In genomic region chr20:4894409-4894808, GRCh38 we compare ENCODE assay signal across 25 cellular contexts.
DNase-seq lines count a peak whose midpoint lies in the region; ATAC-seq and TF ChIP-seq lines count a peak whose summit lies in the region.
"Had no signal": no experiment of that assay in that cellular context is flagged by ENCODE, and none has a peak within 500 bp of the region (broad histone marks: within the 10 kb centered on the region; RNA-seq: fewer than 3 reads in every experiment).

No MANE protein-coding gene starts in this region.

- H3K23ac ChIP-seq in IMR-90 (ENCODE audit: low read depth, low read length) (no peak overlapping the region), neuronal stem cell (ENCODE audit: low read depth, low read length, poor library complexity) (no peak overlapping the region)

- TF ChIP-seq CTCF in IMR-90 (conservative IDR thresholded peaks at IDR 0.05; ENCODE audit: low read depth, low read length), result no peak
- TF ChIP-seq CTCF in brain (conservative IDR thresholded peaks at IDR 0.05), result no peak

- no peak for DNase-seq in CD4-positive, CD25-positive, alpha-beta regulatory T cell
- no peak for DNase-seq in IMR-90
- no peak for DNase-seq in neuronal stem cell (ENCODE audit: low spot score)
- DNase-seq in hepatic stellate cell (ENCODE audit: low spot score), result no peak
- no peak for DNase-seq in H7
- DNase-seq: activated CD4-positive, alpha-beta T cell treated with anti-CD3 and anti-CD28 coated beads for 4 hours; aorta; heart right ventricle; HFFc6; left colon; naive B cell; NCI-H187; NCI-H526 treated with DMSO at 0.1 percent for 48 hours; SK-N-SH; stimulated activated CD4-positive, alpha-beta T cell treated with anti-CD3 and anti-CD28 coated beads, Interleukin-4, amount 100 ng/mL, for 1 hour; stimulated activated naive CD4-positive, alpha-beta T cell treated with Interleukin-2 at 50 U/mL for 16 hours; T-helper 2 cell had no signal

- intact Hi-C loops in IMR-90 (cut with micrococcal nuclease), result no loop called here

- H3K14ac ChIP-seq in IMR-90 (replicated peaks; ENCODE audit: low read depth, low read length), result no peak overlapping the region
- no peak overlapping the region for H3K14ac ChIP-seq in neuronal stem cell (ENCODE audit: low read length)

- H2BK20ac ChIP-seq in IMR-90 (ENCODE audit: low read depth, low read length), result no peak overlapping the region

- H2AFZ ChIP-seq in IMR-90 (replicated peaks; ENCODE audit: low read length, poor library complexity) (no peak overlapping the region), neuronal stem cell (ENCODE audit: low read length) (no peak overlapping the region)

- no peaks in the 10 kb centered on the region for H3K9me3 ChIP-seq in CD4-positive, CD25-positive, alpha-beta regulatory T cell (ENCODE audit: control insufficient read depth in 2 of 2, low read length in 2 of 2)
- H3K9me3 ChIP-seq in IMR-90 (ENCODE audit: control insufficient read depth, insufficient read depth, low read length) (no peaks in the 10 kb centered on the region), neuronal stem cell (replicated peaks in 1 of 2; ENCODE audit: control insufficient read depth in 2 of 2, insufficient read depth in 1 of 2, low read depth in 1 of 2, low read length in 2 of 2) (peaks cover 0 to under 1% of the 10 kb centered on the region in 2 donors)
- H3K9me3 ChIP-seq: heart right ventricle, SK-N-SH had no signal

- H3K56ac ChIP-seq in IMR-90 (ENCODE audit: extremely low read depth, insufficient read depth, low read length), result no peak overlapping the region

- no peaks in the 10 kb centered on the region for H3K27me3 Mint-ChIP-seq in CD4-positive, CD25-positive, alpha-beta regulatory T cell
- peaks cover 4% of the 10 kb centered on the region for H3K27me3 Mint-ChIP-seq in brain
- H3K27me3 Mint-ChIP-seq: central memory CD8-positive, alpha-beta T cell; naive B cell had no signal

- no peak for ATAC-seq in CD4-positive, CD25-positive, alpha-beta regulatory T cell (ENCODE audit: low read depth in 2 of 2)
- ATAC-seq in IMR-90 (ENCODE audit: low read depth) (no peak), GM18870 (IDR thresholded peaks at IDR 0.05; ENCODE audit: unreplicated experiment) (no peak), HG02623 (IDR thresholded peaks at IDR 0.05; ENCODE audit: unreplicated experiment) (no peak)
- ATAC-seq: activated naive CD4-positive, alpha-beta T cell treated with anti-CD3 and anti-CD28 coated beads, Interleukin-2, amount 50 U/mL, for 72 hours; left colon had no signal

- H3K18ac ChIP-seq in IMR-90 (ENCODE audit: low read depth, low read length) (no peak overlapping the region), neuronal stem cell (ENCODE audit: low read length) (peak overlapping the region; percentile 37)

- H3K36me3 ChIP-seq in CD4-positive, CD25-positive, alpha-beta regulatory T cell (ENCODE audit: control insufficient read depth, insufficient read depth, low read length), result peaks cover 13% of the 10 kb centered on the region
- peaks cover 13% of the 10 kb centered on the region for H3K36me3 ChIP-seq in IMR-90 (ENCODE audit: control insufficient read depth, insufficient read depth, low read length)
- H3K36me3 ChIP-seq in neuronal stem cell (replicated peaks in 1 of 2; ENCODE audit: control insufficient read depth in 2 of 2, insufficient read depth in 2 of 2, low read length in 2 of 2), result peaks cover 0 to 2% of the 10 kb centered on the region in 2 donors
- no peaks in the 10 kb centered on the region for H3K36me3 ChIP-seq in H7 (replicated peaks; ENCODE audit: control insufficient read depth, insufficient read depth, low read length)

- dilution Hi-C loops in IMR-90 (cut with HindIII; ENCODE audit: low sequenced_read_pairs, unreplicated experiment), result no loop called here

- in situ Hi-C loops in IMR-90 (cut with MboI; ENCODE audit: low sequenced_read_pairs), result no loop called here

- no CpG with 5 or more reads among the region's 3 CpGs for WGBS in IMR-90 (ENCODE audit: extremely low coverage in 2 of 2, insufficient read length in 1 of 2), 2 experiments
- no CpG with 5 or more reads among the region's 3 CpGs for WGBS in neuronal stem cell (ENCODE audit: extremely low coverage in 2 of 2, insufficient read length in 2 of 2, insufficient replicate concordance in 1 of 2), 2 donors

- 0 out of 2 replicates have a peak, but pooled peaks cover 14% of the 10 kb centered on the region for H4K20me1 ChIP-seq in IMR-90 (ENCODE audit: insufficient read depth, low read length)

- H2AK9ac ChIP-seq in IMR-90 (replicated peaks; ENCODE audit: low read depth, low read length, poor library complexity), result no peak overlapping the region

- no peaks in the 10 kb centered on the region for H3K4me1 ChIP-seq in CD4-positive, CD25-positive, alpha-beta regulatory T cell (ENCODE audit: control insufficient read depth, insufficient read depth, low read length, poor library complexity, severe bottlenecking)
- H3K4me1 ChIP-seq in IMR-90 (ENCODE audit: control insufficient read depth, insufficient read depth, low read length) (peaks cover 11% of the 10 kb centered on the region), neuronal stem cell (ENCODE audit: control insufficient read depth in 2 of 2, insufficient read depth in 1 of 2, low read depth in 1 of 2, low read length in 2 of 2) (peaks cover 15 to 21% of the 10 kb centered on the region in 2 donors)

- no peak overlapping the region for H3K27ac ChIP-seq in CD4-positive, CD25-positive, alpha-beta regulatory T cell (ENCODE audit: insufficient read depth, low read length, poor library complexity, severe bottlenecking)
- H3K27ac ChIP-seq in IMR-90 (ENCODE audit: insufficient read depth, low read length) (no peak overlapping the region), neuronal stem cell (replicated peaks; ENCODE audit: low read length) (no peak overlapping the region)
- H3K27ac ChIP-seq: epithelial cell of prostate, heart right ventricle, KMS-11 had no signal

- CTCF ChIA-PET in IMR-90 (lab: Yijun Ruan, JAX), result no interaction called here

- H3K9me3 Mint-ChIP-seq in CD4-positive, CD25-positive, alpha-beta regulatory T cell, result no peaks in the 10 kb centered on the region
- H3K9me3 Mint-ChIP-seq in brain, result no peaks in the 10 kb centered on the region
- H3K9me3 Mint-ChIP-seq: activated naive CD4-positive, alpha-beta T cell treated with anti-CD3 and anti-CD28 coated beads, Interleukin-2, amount 50 U/mL, for 72 hours; central memory CD8-positive, alpha-beta T cell; HFFc6; naive B cell had no signal

- H4K8ac ChIP-seq in IMR-90 (ENCODE audit: low read depth in 2 of 2, low read length in 2 of 2) (no peak overlapping the region), neuronal stem cell (ENCODE audit: low read depth, low read length) (peak overlapping the region; percentile 77)

- H4K91ac ChIP-seq in IMR-90 (ENCODE audit: insufficient read depth, low read depth, low read length) (no peak overlapping the region), neuronal stem cell (ENCODE audit: low read depth, low read length, poor library complexity) (no peak overlapping the region)

- H3K79me1 ChIP-seq in IMR-90 (ENCODE audit: low read depth in 1 of 2, low read length in 2 of 2) (peaks cover 0 to 16% of the 10 kb centered on the region in 2 experiments; a peak in 1 of 4 replicates), neuronal stem cell (ENCODE audit: low read depth, low read length) (no peaks in the 10 kb centered on the region)

- H3K27ac Mint-ChIP-seq in CD4-positive, CD25-positive, alpha-beta regulatory T cell, result peak overlapping the region; percentile 67 to 88 (median 81)
- peak overlapping the region in 3 of 5 experiments; percentile 51 to 85 (median 57) for H3K27ac Mint-ChIP-seq in brain
- H3K27ac Mint-ChIP-seq: HFFc6 had no signal

- H3K36me3 Mint-ChIP-seq in CD4-positive, CD25-positive, alpha-beta regulatory T cell, result peaks cover 35% of the 10 kb centered on the region
- peaks cover 42% of the 10 kb centered on the region for H3K36me3 Mint-ChIP-seq in brain
- H3K36me3 Mint-ChIP-seq: activated naive CD4-positive, alpha-beta T cell treated with anti-CD3 and anti-CD28 coated beads, Interleukin-2, amount 50 U/mL, for 72 hours had no signal

- no TSS peak for BruUV-seq in IMR-90 (replicated peaks; lab: Mats Ljungman, UMichigan)

- no peak overlapping the region for H3K4me3 Mint-ChIP-seq in CD4-positive, CD25-positive, alpha-beta regulatory T cell
- H3K4me3 Mint-ChIP-seq in brain, result no peak overlapping the region
- H3K4me3 Mint-ChIP-seq: CD14-positive monocyte; central memory CD8-positive, alpha-beta T cell; HFFc6 had no signal

- no peak overlapping the region for H4K5ac ChIP-seq in IMR-90 (ENCODE audit: low read depth, low read length)

- no peak overlapping the region for H2BK5ac ChIP-seq in IMR-90 (ENCODE audit: low read depth, low read length, poor library complexity, severe bottlenecking)
- no peak overlapping the region for H2BK5ac ChIP-seq in neuronal stem cell (ENCODE audit: low read length)

- H3K4me2 ChIP-seq in IMR-90 (ENCODE audit: low read depth, low read length) (no peak overlapping the region), neuronal stem cell (ENCODE audit: insufficient read depth, low read length, poor library complexity, severe bottlenecking) (no peak overlapping the region)
- H3K4me2 ChIP-seq: KMS-11, SK-N-SH had no signal

- H3K4me3 ChIP-seq in CD4-positive, CD25-positive, alpha-beta regulatory T cell (ENCODE audit: low read depth, low read length), result no peak overlapping the region
- H3K4me3 ChIP-seq in IMR-90 (ENCODE audit: insufficient read depth, low read depth, low read length), result no peak overlapping the region
- no peak overlapping the region for H3K4me3 ChIP-seq in neuronal stem cell (ENCODE audit: low read length in 2 of 2)
- no peak overlapping the region for H3K4me3 ChIP-seq in H7 (ENCODE audit: insufficient read depth, low read depth, low read length)
- H3K4me3 ChIP-seq: heart right ventricle had no signal

- H3K4me1 Mint-ChIP-seq in CD4-positive, CD25-positive, alpha-beta regulatory T cell, result peaks cover 0 to 11% (median 5%) of the 10 kb centered on the region in 4 donors
- peaks cover 46% of the 10 kb centered on the region for H3K4me1 Mint-ChIP-seq in brain

- H2BK15ac ChIP-seq in IMR-90 (ENCODE audit: low read depth, low read length) (no peak overlapping the region), neuronal stem cell (ENCODE audit: low read length) (no peak overlapping the region)

- H3K9ac ChIP-seq in IMR-90 (ENCODE audit: low read depth, low read length) (no peak overlapping the region), neuronal stem cell (ENCODE audit: low read depth, low read length, poor library complexity) (no peak overlapping the region)
- H3K9ac ChIP-seq: KMS-11, SK-N-SH had no signal

- no peaks in the 10 kb centered on the region for H3K27me3 ChIP-seq in CD4-positive, CD25-positive, alpha-beta regulatory T cell (ENCODE audit: control insufficient read depth, insufficient read depth, low read length)
- H3K27me3 ChIP-seq in IMR-90 (ENCODE audit: control insufficient read depth, insufficient read depth, low read length) (no peaks in the 10 kb centered on the region), neuronal stem cell (ENCODE audit: control insufficient read depth in 3 of 3, insufficient read depth in 3 of 3, low read depth in 1 of 3, low read length in 3 of 3) (no peaks in the 10 kb centered on the region), H7 (ENCODE audit: control insufficient read depth, insufficient read depth, low read length) (no peaks in the 10 kb centered on the region)
- H3K27me3 ChIP-seq: heart right ventricle had no signal

- TF ChIP-seq RAD21 in IMR-90 (IDR thresholded peaks at IDR 0.05; ENCODE audit: low read length), result no peak

- no peak for TF ChIP-seq POLR2A in IMR-90 (IDR thresholded peaks at IDR 0.05; ENCODE audit: low read depth, low read length)

- peaks cover 30% of the 10 kb centered on the region for H3K9me1 ChIP-seq in IMR-90 (ENCODE audit: insufficient read depth, low read length)

- H3K4ac ChIP-seq in IMR-90 (ENCODE audit: low read depth, low read length) (no peak overlapping the region), neuronal stem cell (ENCODE audit: low read length) (no peak overlapping the region)

- H2BK12ac ChIP-seq in neuronal stem cell (ENCODE audit: low read length), result no peak overlapping the region

- 0 out of 2 replicates have a peak overlapping the region, but pooled peaks have one; percentile 2 for H2AK5ac ChIP-seq in IMR-90 (ENCODE audit: low read depth, low read length)
- peak overlapping the region; percentile 30 for H2AK5ac ChIP-seq in neuronal stem cell (ENCODE audit: low read depth, low read length)

- H2BK120ac ChIP-seq in IMR-90 (ENCODE audit: low read depth, low read length) (no peak overlapping the region), neuronal stem cell (ENCODE audit: low read depth, low read length) (no peak overlapping the region)

- POLR2A ChIA-PET in IMR-90 (lab: Charles Lee; ENCODE audit: unreplicated experiment), result no interaction called here
